2 cellular contexts compared by ENCODE assay signal in the genomic region with DNA sequence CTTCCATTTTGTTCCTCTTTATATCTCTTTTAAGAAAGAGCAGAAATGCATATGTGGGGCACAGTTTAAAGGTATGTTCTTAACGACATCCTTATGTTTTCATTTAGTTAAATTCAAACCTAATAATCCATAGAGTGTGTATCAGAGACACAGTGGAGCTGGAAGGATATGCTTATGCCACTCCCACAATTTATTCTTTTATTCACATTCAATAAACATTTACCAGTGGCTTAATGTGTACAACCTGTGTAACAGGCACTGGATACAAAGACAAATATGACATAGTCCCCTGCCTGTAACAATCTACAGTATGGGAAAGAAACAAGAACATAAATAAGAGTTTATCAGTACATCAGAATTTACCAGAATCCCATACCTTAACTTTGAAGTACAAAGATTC.
TF ChIP-seq lines count a peak whose summit lies in the region.

No MANE protein-coding gene starts in this region.

TF ChIP-seq in HEK293, 187 proteins besides CTCF, POLR2A, EP300 and RAD21:
- TF ChIP-seq ZNF677 (tag by site-specific recombination; IDR thresholded peaks at IDR 0.05): peak; percentile 19; the same call in 1 of the 2 replicates
- TF ChIP-seq, protein P1, sequence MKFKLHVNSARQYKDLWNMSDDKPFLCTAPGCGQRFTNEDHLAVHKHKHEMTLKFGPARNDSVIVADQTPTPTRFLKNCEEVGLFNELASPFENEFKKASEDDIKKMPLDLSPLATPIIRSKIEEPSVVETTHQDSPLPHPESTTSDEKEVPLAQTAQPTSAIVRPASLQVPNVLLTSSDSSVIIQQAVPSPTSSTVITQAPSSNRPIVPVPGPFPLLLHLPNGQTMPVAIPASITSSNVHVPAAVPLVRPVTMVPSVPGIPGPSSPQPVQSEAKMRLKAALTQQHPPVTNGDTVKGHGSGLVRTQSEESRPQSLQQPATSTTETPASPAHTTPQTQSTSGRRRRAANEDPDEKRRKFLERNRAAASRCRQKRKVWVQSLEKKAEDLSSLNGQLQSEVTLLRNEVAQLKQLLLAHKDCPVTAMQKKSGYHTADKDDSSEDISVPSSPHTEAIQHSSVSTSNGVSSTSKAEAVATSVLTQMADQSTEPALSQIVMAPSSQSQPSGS (tag by site-specific recombination; IDR thresholded peaks at IDR 0.05; ENCODE audit: low read depth): no peak

TF ChIP-seq in IMR-90, 13 proteins besides CTCF, POLR2A, EP300 and RAD21:
- TF ChIP-seq BHLHE40 (IDR thresholded peaks at IDR 0.05; ENCODE audit: low read depth, low read length) (no peak), CHD1 (IDR thresholded peaks at IDR 0.05; ENCODE audit: low read depth, low read length) (no peak), RFX5 (IDR thresholded peaks at IDR 0.05; ENCODE audit: low read depth, low read length) (no peak), SMC3 (IDR thresholded peaks at IDR 0.05; ENCODE audit: low read depth, low read length) (no peak), NFE2L2 (IDR thresholded peaks at IDR 0.05; ENCODE audit: low read depth, low read length) (no peak), MAZ (IDR thresholded peaks at IDR 0.05; ENCODE audit: borderline replicate concordance, low read depth, low read length) (no peak), RCOR1 (IDR thresholded peaks at IDR 0.05; ENCODE audit: insufficient replicate concordance, low read length) (no peak), MXI1 (IDR thresholded peaks at IDR 0.05; ENCODE audit: borderline replicate concordance, low read depth, low read length) (no peak), CEBPB (IDR thresholded peaks at IDR 0.05; ENCODE audit: low read depth, low read length) (no peak)
- TF ChIP-seq, protein P2, sequence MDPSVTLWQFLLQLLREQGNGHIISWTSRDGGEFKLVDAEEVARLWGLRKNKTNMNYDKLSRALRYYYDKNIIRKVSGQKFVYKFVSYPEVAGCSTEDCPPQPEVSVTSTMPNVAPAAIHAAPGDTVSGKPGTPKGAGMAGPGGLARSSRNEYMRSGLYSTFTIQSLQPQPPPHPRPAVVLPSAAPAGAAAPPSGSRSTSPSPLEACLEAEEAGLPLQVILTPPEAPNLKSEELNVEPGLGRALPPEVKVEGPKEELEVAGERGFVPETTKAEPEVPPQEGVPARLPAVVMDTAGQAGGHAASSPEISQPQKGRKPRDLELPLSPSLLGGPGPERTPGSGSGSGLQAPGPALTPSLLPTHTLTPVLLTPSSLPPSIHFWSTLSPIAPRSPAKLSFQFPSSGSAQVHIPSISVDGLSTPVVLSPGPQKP (IDR thresholded peaks at IDR 0.05; ENCODE audit: borderline replicate concordance, low read depth, low read length): no peak
- TF ChIP-seq, protein P3, sequence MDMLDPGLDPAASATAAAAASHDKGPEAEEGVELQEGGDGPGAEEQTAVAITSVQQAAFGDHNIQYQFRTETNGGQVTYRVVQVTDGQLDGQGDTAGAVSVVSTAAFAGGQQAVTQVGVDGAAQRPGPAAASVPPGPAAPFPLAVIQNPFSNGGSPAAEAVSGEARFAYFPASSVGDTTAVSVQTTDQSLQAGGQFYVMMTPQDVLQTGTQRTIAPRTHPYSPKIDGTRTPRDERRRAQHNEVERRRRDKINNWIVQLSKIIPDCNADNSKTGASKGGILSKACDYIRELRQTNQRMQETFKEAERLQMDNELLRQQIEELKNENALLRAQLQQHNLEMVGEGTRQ (IDR thresholded peaks at IDR 0.05; ENCODE audit: low read depth, low read length): no peak
